ENCODE assay signal across 11 cellular contexts in the genomic region with DNA sequence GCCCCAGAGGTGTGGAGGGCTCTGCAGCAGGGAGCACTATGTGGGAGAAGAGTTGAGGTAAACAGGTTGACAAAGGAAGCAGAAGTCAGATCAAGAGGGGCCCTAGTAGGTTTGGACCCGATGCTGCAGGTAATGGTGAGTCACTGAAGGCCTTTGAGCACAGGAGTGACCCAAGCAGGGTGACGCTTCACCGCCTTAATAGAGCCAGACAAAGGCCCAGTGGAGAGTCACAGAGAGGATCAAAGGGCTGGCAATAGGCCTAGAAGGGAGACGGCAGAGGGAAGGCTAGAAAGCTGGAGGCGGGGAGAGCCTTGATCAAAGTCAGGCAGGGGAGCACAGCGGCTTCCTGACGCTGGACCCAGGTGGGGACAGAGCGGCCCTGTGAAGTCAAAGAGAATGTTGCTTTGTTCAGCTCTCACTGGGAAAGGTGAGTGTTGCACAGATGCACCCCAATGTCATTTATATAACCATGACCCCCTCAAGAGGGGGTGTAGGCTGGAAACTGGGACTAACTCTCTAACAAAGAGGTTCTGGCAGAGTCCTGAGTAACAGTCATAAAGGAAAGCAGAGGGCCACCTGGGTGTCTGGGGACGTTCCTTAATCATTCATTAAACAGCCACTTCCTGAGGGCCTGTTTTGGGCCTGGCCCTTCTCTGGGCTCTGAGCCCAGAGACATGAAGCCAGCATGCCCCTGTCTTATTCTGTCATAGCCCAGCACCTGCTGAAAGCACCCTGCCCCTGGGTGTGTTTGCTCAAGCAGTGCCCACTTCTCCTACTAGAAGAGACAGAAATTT. TPM values are rescaled to one million over a fixed set of nuclear protein-coding genes. Genes with fewer than 3 reads are reported as not detected.
DNase-seq lines count a peak whose midpoint lies in the region; ATAC-seq and TF ChIP-seq lines count a peak whose summit lies in the region.
"Had no signal": no experiment of that assay in that cellular context is flagged by ENCODE, and none has a peak within 500 bp of the region (broad histone marks: within the 10 kb centered on the region; RNA-seq: fewer than 3 reads in every experiment).

No MANE protein-coding gene starts in this region.

- H3K4me1 ChIP-seq in tibial nerve: no peaks in the 10 kb centered on the region

- CTCF ChIA-PET in CD4-positive, alpha-beta T cell (lab: Charles Lee): no interaction called here

- H3K4me3 Mint-ChIP-seq in CD4-positive, alpha-beta T cell: no peak overlapping the region
- H3K4me3 Mint-ChIP-seq: CD4-positive, CD25-positive, alpha-beta regulatory T cell had no signal

- H3K9me3 ChIP-seq in CD4-positive, alpha-beta T cell (ENCODE audit: control insufficient read depth, low read length): no peaks in the 10 kb centered on the region
- no peaks in the 10 kb centered on the region for H3K9me3 ChIP-seq in tibial nerve

- no peaks in the 10 kb centered on the region for H3K9me3 Mint-ChIP-seq in CD4-positive, alpha-beta T cell

- no peak overlapping the region for H3K4me3 ChIP-seq in tibial nerve

- peaks cover 6% of the 10 kb centered on the region for H3K27me3 Mint-ChIP-seq in CD4-positive, alpha-beta T cell

- no peak for TF ChIP-seq POLR2A in tibial nerve (IDR thresholded peaks at IDR 0.05)

- H3K27ac Mint-ChIP-seq in CD4-positive, alpha-beta T cell: no peak overlapping the region
- H3K27ac Mint-ChIP-seq: CD4-positive, CD25-positive, alpha-beta regulatory T cell had no signal

- H3K27me3 ChIP-seq in CD4-positive, alpha-beta T cell (ENCODE audit: control insufficient read depth, insufficient read depth, low read length): no peaks in the 10 kb centered on the region
- no peaks in the 10 kb centered on the region for H3K27me3 ChIP-seq in tibial nerve

- no peaks in the 10 kb centered on the region for H3K36me3 Mint-ChIP-seq in CD4-positive, alpha-beta T cell (ENCODE audit: low read depth)
- H3K36me3 Mint-ChIP-seq: CD4-positive, CD25-positive, alpha-beta regulatory T cell had no signal

- no peaks in the 10 kb centered on the region for H3K4me1 Mint-ChIP-seq in CD4-positive, alpha-beta T cell (ENCODE audit: low read depth)
- H3K4me1 Mint-ChIP-seq: CD4-positive, CD25-positive, alpha-beta regulatory T cell had no signal

- DNase-seq in DMS79 treated with DMSO at 0.1 percent for 48 hours (lab: John Stamatoyannopoulos, UW): peak; percentile 42
- DNase-seq in SHP77 (lab: John Stamatoyannopoulos, UW): peak; percentile 86 to 88
- DNase-seq in GM13976 (ENCODE audit: low spot score): no peak
- DNase-seq in effector CD8-positive, alpha-beta T cell (lab: John Stamatoyannopoulos, UW): no peak
- no peak for DNase-seq in CD4-positive, alpha-beta T cell
- no peak for DNase-seq in tibial nerve (ENCODE audit: low spot score in 2 of 2)
- DNase-seq: CD4-positive, CD25-positive, alpha-beta regulatory T cell; hypothalamus had no signal

- TF ChIP-seq EP300 in tibial nerve (IDR thresholded peaks at IDR 0.05): no peak

- intact Hi-C loops in CD4-positive, alpha-beta T cell (cut with DNase I, micrococcal nuclease): no loop called here

- H3K36me3 ChIP-seq in tibial nerve: no peaks in the 10 kb centered on the region

- WGBS in tibial nerve, 2 donors: 29 to 36% methylated on average over 9 of the region's 9 CpGs

- H3K27ac ChIP-seq in CD4-positive, alpha-beta T cell (ENCODE audit: low read depth, low read length): no peak overlapping the region
- no peak overlapping the region for H3K27ac ChIP-seq in tibial nerve

- POLR2A ChIA-PET in CD4-positive, alpha-beta T cell (lab: Charles Lee): no interaction called here

- ATAC-seq in GM21390 (IDR thresholded peaks at IDR 0.05; ENCODE audit: unreplicated experiment): peak; percentile 83
- peak; percentile 90 for ATAC-seq in HG03139 (IDR thresholded peaks at IDR 0.05; ENCODE audit: unreplicated experiment)
- no peak for ATAC-seq in CD4-positive, alpha-beta T cell (ENCODE audit: poor library complexity)
- ATAC-seq: Right ventricle myocardium inferior had no signal

- TF ChIP-seq CTCF in GM13976 (IDR thresholded peaks at IDR 0.05; ENCODE audit: borderline replicate concordance, control extremely low read depth, extremely low read depth, insufficient read depth, missing control alignments): no peak
- no peak for TF ChIP-seq CTCF in CD4-positive, alpha-beta T cell (IDR thresholded peaks at IDR 0.05)
- no peak for TF ChIP-seq CTCF in tibial nerve (IDR thresholded peaks at IDR 0.05)

- in situ Hi-C loops in GM13976 (cut with MboI; ENCODE audit: low sequenced_read_pairs, unreplicated experiment): no loop called here

RNA-seq across cellular contexts. Expression of a gene that starts 9.8 kb away (rescaled TPM):
- not detected for total RNA-seq in CD4-positive, alpha-beta T cell
- not detected for total RNA-seq in tibial nerve
- total RNA-seq: CD4-positive, CD25-positive, alpha-beta regulatory T cell; Right ventricle myocardium inferior had no signal

Comparison
In these comparisons a context has a peak if more than half of its experiments do, and no peak if none do; other contexts are left out.
1. DNase-seq: peak in DMS79 treated with DMSO at 0.1 percent for 48 hours (single experiment) and SHP77 (2 of 2); none in GM13976 (single experiment), effector CD8-positive, alpha-beta T cell (single experiment), CD4-positive, alpha-beta T cell (0 of 10) and tibial nerve (0 of 2).